In genomic region chr12:129840145-129840884, GRCh38 we compare ENCODE assay signal across 3 cellular contexts.
"Had no signal": no experiment of that assay in that cellular context is flagged by ENCODE, and none has a peak within 500 bp of the region (broad histone marks: within the 10 kb centered on the region; RNA-seq: fewer than 3 reads in every experiment).

No MANE protein-coding gene starts in this region.

- ATAC-seq: GM12878 had no signal

- DNase-seq: GDM1, GF-D8 had no signal

- H3K4me3 ChIP-seq: GM12878 had no signal
